Comparison of ENCODE assay signal across 8 cellular contexts in genomic region chr6:31158863-31159855, GRCh38. TPM values are rescaled to one million over a fixed set of nuclear protein-coding genes. Genes with fewer than 3 reads are reported as not detected.
A peak's percentile ranks its signal among the peaks of the same experiment; 100 is the strongest.
DNase-seq lines count a peak whose midpoint lies in the region; ATAC-seq and TF ChIP-seq lines count a peak whose summit lies in the region.

No MANE protein-coding gene starts in this region.

- peak overlapping the region; percentile 96 for H3K4me3 Mint-ChIP-seq in WTC11

- H3K27ac ChIP-seq in fibroblast of lung (ENCODE audit: insufficient read depth, low read length) (peak overlapping the region; percentile 71), psoas muscle (no peak overlapping the region)

- H3K36me3 ChIP-seq in fibroblast of lung (ENCODE audit: control insufficient read depth, insufficient read depth, low read length) (peaks cover 5% of the 10 kb centered on the region), psoas muscle (ENCODE audit: insufficient read depth in 1 of 2, low read depth in 1 of 2) (peaks cover 0 to 27% of the 10 kb centered on the region in 2 donors)

- H3K9me3 ChIP-seq in fibroblast of lung (ENCODE audit: control insufficient read depth, insufficient read depth, low read depth, low read length): no peaks in the 10 kb centered on the region
- no peaks in the 10 kb centered on the region for H3K9me3 ChIP-seq in psoas muscle

- DNase-seq in NCI-H2227 (lab: John Stamatoyannopoulos, UW; ENCODE audit: unreplicated experiment) (peak; percentile 42), NCI-H2227 treated with DMSO at 0.1 percent for 48 hours (lab: John Stamatoyannopoulos, UW) (no peak), WTC11 (ENCODE audit: low spot score) (peak; percentile 70), fibroblast of lung (ENCODE audit: low read depth in 2 of 2) (peak; percentile 15 to 25), psoas muscle (no peak)

- intact Hi-C loops in psoas muscle (cut with DNase I): no loop called here

- peaks cover 42% of the 10 kb centered on the region for H3K4me1 Mint-ChIP-seq in WTC11

- peak overlapping the region; percentile 70 for H3K9ac ChIP-seq in fibroblast of lung (ENCODE audit: insufficient read depth, low read length)

- H3K27me3 Mint-ChIP-seq in WTC11 (ENCODE audit: low read depth): no peaks in the 10 kb centered on the region

- peak overlapping the region; percentile 90 for H2AFZ ChIP-seq in fibroblast of lung (ENCODE audit: low read length)

- peak overlapping the region; percentile 86 to 95 (median 92) for H3K4me3 ChIP-seq in fibroblast of lung (replicated peaks in 1 of 4; ENCODE audit: control extremely low read depth in 1 of 4, insufficient read depth in 1 of 4, low read depth in 3 of 4, low read length in 4 of 4)
- peak overlapping the region; percentile 81 for H3K4me3 ChIP-seq in psoas muscle

- no peak for TF ChIP-seq CTCF in WTC11 (IDR thresholded peaks at IDR 0.05)
- no peak for TF ChIP-seq CTCF in fibroblast of lung (conservative IDR thresholded peaks at IDR 0.05 in 1 of 2, IDR thresholded peaks at IDR 0.05 in 1 of 2; ENCODE audit: low read depth in 1 of 2, low read length in 2 of 2)
- TF ChIP-seq CTCF in psoas muscle (IDR thresholded peaks at IDR 0.05): no peak

- H3K9me3 Mint-ChIP-seq in WTC11: no peaks in the 10 kb centered on the region

- CTCF ChIA-PET in WTC11 (lab: Charles Lee): interaction anchor here (0.5 to 2.8 kb wide), 26 partner anchors 9 to 283 kb away, joined by 3 to 19 read pairs (median 5); no protein-coding TSS in a partner anchor

- peaks cover 44% of the 10 kb centered on the region for H3K36me3 Mint-ChIP-seq in WTC11

- H3K27me3 ChIP-seq in fibroblast of lung (ENCODE audit: control insufficient read depth, insufficient read depth, low read length) (no peaks in the 10 kb centered on the region), psoas muscle (ENCODE audit: insufficient read depth in 3 of 3, low read length in 2 of 3) (no peaks in the 10 kb centered on the region)

- H3K4me1 ChIP-seq in fibroblast of lung (ENCODE audit: control insufficient read depth, extremely low read depth, insufficient read depth, low read length) (peaks cover 11% of the 10 kb centered on the region), psoas muscle (peaks cover 6% of the 10 kb centered on the region)

- 21 to 23% (median 22%) methylated on average over 33 to 35 of the region's 35 CpGs for WGBS in psoas muscle, 3 donors

- peak overlapping the region; percentile 93; the same call in 1 of the 2 replicates for H3K27ac Mint-ChIP-seq in WTC11

- H3K4me2 ChIP-seq in fibroblast of lung (ENCODE audit: extremely low read depth, insufficient read depth, low read length): peak overlapping the region; percentile 97

- no peaks in the 10 kb centered on the region for H4K20me1 ChIP-seq in fibroblast of lung (ENCODE audit: control insufficient read depth, extremely low read depth, insufficient read depth, low read length)

- peaks cover 23% of the 10 kb centered on the region for H3K79me2 ChIP-seq in fibroblast of lung (ENCODE audit: control insufficient read depth, insufficient read depth, low read length)

- POLR2A ChIA-PET in WTC11 (lab: Charles Lee): interaction anchor here (0.7 to 3.6 kb wide), 6 partner anchors 11 to 254 kb away, joined by 3 to 44 read pairs (median 5); partner anchors contain the start of gene POU5F1

- ATAC-seq in HG03439 (IDR thresholded peaks at IDR 0.05; ENCODE audit: unreplicated experiment) (peak; percentile 6), WTC11 (peak; percentile 26), psoas muscle (no peak), HG02798 (IDR thresholded peaks at IDR 0.05; ENCODE audit: poor library complexity, unreplicated experiment) (no peak), GM18861 (IDR thresholded peaks at IDR 0.05; ENCODE audit: unreplicated experiment) (no peak)

TF ChIP-seq in WTC11, 78 proteins besides CTCF, POLR2A, EP300 and RAD21 (continues in another document):
- TF ChIP-seq HMGA2 (CRISPR knock-in tag; IDR thresholded peaks at IDR 0.05): no peak
- TF ChIP-seq JAZF1 (CRISPR knock-in tag; IDR thresholded peaks at IDR 0.05): no peak
- peak; percentile 68; the same call in 1 of the 2 replicates for TF ChIP-seq NFATC4 (CRISPR knock-in tag; IDR thresholded peaks at IDR 0.05)
- TF ChIP-seq ZBTB21 (CRISPR knock-in tag; IDR thresholded peaks at IDR 0.05; ENCODE audit: borderline replicate concordance): no peak
- TF ChIP-seq, protein P1, sequence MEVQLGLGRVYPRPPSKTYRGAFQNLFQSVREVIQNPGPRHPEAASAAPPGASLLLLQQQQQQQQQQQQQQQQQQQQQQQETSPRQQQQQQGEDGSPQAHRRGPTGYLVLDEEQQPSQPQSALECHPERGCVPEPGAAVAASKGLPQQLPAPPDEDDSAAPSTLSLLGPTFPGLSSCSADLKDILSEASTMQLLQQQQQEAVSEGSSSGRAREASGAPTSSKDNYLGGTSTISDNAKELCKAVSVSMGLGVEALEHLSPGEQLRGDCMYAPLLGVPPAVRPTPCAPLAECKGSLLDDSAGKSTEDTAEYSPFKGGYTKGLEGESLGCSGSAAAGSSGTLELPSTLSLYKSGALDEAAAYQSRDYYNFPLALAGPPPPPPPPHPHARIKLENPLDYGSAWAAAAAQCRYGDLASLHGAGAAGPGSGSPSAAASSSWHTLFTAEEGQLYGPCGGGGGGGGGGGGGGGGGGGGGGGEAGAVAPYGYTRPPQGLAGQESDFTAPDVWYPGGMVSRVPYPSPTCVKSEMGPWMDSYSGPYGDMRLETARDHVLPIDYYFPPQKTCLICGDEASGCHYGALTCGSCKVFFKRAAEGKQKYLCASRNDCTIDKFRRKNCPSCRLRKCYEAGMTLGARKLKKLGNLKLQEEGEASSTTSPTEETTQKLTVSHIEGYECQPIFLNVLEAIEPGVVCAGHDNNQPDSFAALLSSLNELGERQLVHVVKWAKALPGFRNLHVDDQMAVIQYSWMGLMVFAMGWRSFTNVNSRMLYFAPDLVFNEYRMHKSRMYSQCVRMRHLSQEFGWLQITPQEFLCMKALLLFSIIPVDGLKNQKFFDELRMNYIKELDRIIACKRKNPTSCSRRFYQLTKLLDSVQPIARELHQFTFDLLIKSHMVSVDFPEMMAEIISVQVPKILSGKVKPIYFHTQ (CRISPR knock-in tag; IDR thresholded peaks at IDR 0.05): 0 out of 2 replicates have a peak, but pooled peaks have one; percentile 12
- peak; percentile 35; the same call in 1 of the 2 replicates for TF ChIP-seq MAX (CRISPR knock-in tag; IDR thresholded peaks at IDR 0.05)
- TF ChIP-seq ZNF425 (CRISPR knock-in tag; conservative IDR thresholded peaks at IDR 0.05): peak; percentile 77

RNA-seq across cellular contexts. Expression of gene TCF19, which starts 0.8 kb away (rescaled TPM):
- total RNA-seq in WTC11 (2021) (10.2 to 12.7 TPM (median 10.7 TPM) in 3 replicates), fibroblast of lung (2.3 and 8.4 TPM in 2 replicates), psoas muscle (1 to 10 TPM; 1.8 to 2.3 (median 2.0) TPM)
- polyA plus RNA-seq in fibroblast of lung (7.2 and 20.7 TPM in 2 replicates), psoas muscle (1 to 10 TPM; 1.4 to 4.8 (median 1.8) TPM)
- polyA plus RNA-seq in fibroblast of lung (2012): 8.6 and 26.4 TPM in 2 replicates
- 17.7 and 32.3 TPM in 2 replicates for polyA minus RNA-seq in fibroblast of lung (ENCODE audit: low replicate concordance)

RNA-seq across cellular contexts. Expression of gene CCHCR1, which starts 1.6 kb away (rescaled TPM):
- total RNA-seq in WTC11 (2021): 58.7 to 62.6 TPM (median 61.4 TPM) in 3 replicates
- total RNA-seq in fibroblast of lung: 19.0 and 19.3 TPM in 2 replicates
- 7.4 and 8.9 TPM in 2 replicates for polyA plus RNA-seq in fibroblast of lung
- polyA plus RNA-seq in fibroblast of lung (2012): 11.7 and 17.4 TPM in 2 replicates
- 6.6 and 24.3 TPM in 2 replicates for polyA minus RNA-seq in fibroblast of lung (ENCODE audit: low replicate concordance)
- 10 to 100 TPM; 10.3 to 15.2 (median 12.9) TPM for total RNA-seq in psoas muscle
- polyA plus RNA-seq in psoas muscle: 1 to 10 TPM; 7.4 to 9.7 (median 8.3) TPM

RNA-seq across cellular contexts. Expression of gene POU5F1, which starts 11.3 kb away (rescaled TPM):
- total RNA-seq in WTC11 (2021) (2,735 to 3,160 TPM (median 3,135 TPM) in 3 replicates), fibroblast of lung (under 0.01 TPM in 2 replicates), psoas muscle (under 1 TPM in 3 of 4 donors, not detected in 1; 0.22 to 0.34 (median 0.23) TPM)
- polyA plus RNA-seq in fibroblast of lung (0.23 TPM in 1 of 2 replicates, not detected in the other), psoas muscle (under 1 TPM; 0.27 to 0.89 (median 0.52) TPM)
- polyA plus RNA-seq in fibroblast of lung (2012): 0.09 and 0.19 TPM in 2 replicates
- polyA minus RNA-seq in fibroblast of lung (ENCODE audit: low replicate concordance): not detected in 2 replicates

RNA-seq across cellular contexts. Expression of gene PSORS1C2, which starts 20.3 kb away (rescaled TPM):
- total RNA-seq in WTC11 (2021) (0.55 to 0.85 TPM (median 0.78 TPM) in 3 replicates), fibroblast of lung (not detected in 2 replicates), psoas muscle (not detected)
- polyA plus RNA-seq in fibroblast of lung (not detected in 2 replicates), psoas muscle (not detected)
- not detected in 2 replicates for polyA plus RNA-seq in fibroblast of lung (2012)
- not detected in 2 replicates for polyA minus RNA-seq in fibroblast of lung (ENCODE audit: low replicate concordance)

RNA-seq across cellular contexts. Expression of gene CDSN, which starts 38.9 kb away (rescaled TPM):
- total RNA-seq in WTC11 (2021): not detected in 3 replicates
- total RNA-seq in fibroblast of lung: not detected in 2 replicates
- not detected in 2 replicates for polyA plus RNA-seq in fibroblast of lung
- not detected in 2 replicates for polyA plus RNA-seq in fibroblast of lung (2012)
- polyA minus RNA-seq in fibroblast of lung (ENCODE audit: low replicate concordance): not detected in 2 replicates
- not detected for total RNA-seq in psoas muscle
- not detected for polyA plus RNA-seq in psoas muscle

Comparison
In these comparisons a context has a peak if more than half of its experiments do, and no peak if none do; other contexts are left out.
1. DNase-seq: peak in NCI-H2227 (single experiment), WTC11 (single experiment) and fibroblast of lung (2 of 2); none in NCI-H2227 treated with DMSO at 0.1 percent for 48 hours (single experiment) and psoas muscle (0 of 2).
2. ATAC-seq: peak in HG03439 (single experiment) and WTC11 (single experiment); none in psoas muscle (0 of 4), HG02798 (single experiment) and GM18861 (single experiment).
3. RNA of gene POU5F1, which starts 11.3 kb away (total RNA-seq): 2,735 to 3,160 TPM in WTC11; 0.22 to 0.34 TPM in psoas muscle and under 0.01 TPM in fibroblast of lung; every median in the first group is over 1,000 times any median in the second.